ENCODE assay signal across 13 cellular contexts in genomic region chr2:106956879-106957278, GRCh38.
A peak's percentile ranks its signal among the peaks of the same experiment; 100 is the strongest.
DNase-seq lines count a peak whose midpoint lies in the region; ATAC-seq and TF ChIP-seq lines count a peak whose summit lies in the region.
"Had no signal": no experiment of that assay in that cellular context is flagged by ENCODE, and none has a peak within 500 bp of the region (broad histone marks: within the 10 kb centered on the region; RNA-seq: fewer than 3 reads in every experiment).

No MANE protein-coding gene starts in this region.

- peak overlapping the region in 5 of 59 donors; percentile 4 to 32 (median 17) for H3K4me3 ChIP-seq in dorsolateral prefrontal cortex
- H3K4me3 ChIP-seq: esophagus muscularis mucosa, lower lobe of right lung had no signal

- TF ChIP-seq CTCF in dorsolateral prefrontal cortex (IDR thresholded peaks at IDR 0.05 in 54 of 56, conservative IDR thresholded peaks at IDR 0.05 in 2 of 56; ENCODE audit: low read depth in 1 of 56, partially characterized antibody in 56 of 56): no peak

- H3K27me3 ChIP-seq in dorsolateral prefrontal cortex: no peaks in the 10 kb centered on the region
- H3K27me3 ChIP-seq: esophagus muscularis mucosa had no signal

- H3K27ac ChIP-seq in dorsolateral prefrontal cortex: peak overlapping the region in 40 of 59 donors; percentile 2 to 76 (median 48)
- H3K27ac ChIP-seq: esophagus muscularis mucosa, lower lobe of right lung had no signal

- ATAC-seq in HG02642 (IDR thresholded peaks at IDR 0.05; ENCODE audit: poor library complexity, unreplicated experiment) (no peak), HG03135 (IDR thresholded peaks at IDR 0.05; ENCODE audit: unreplicated experiment) (no peak)
- ATAC-seq: activated CD8-positive, alpha-beta memory T cell treated with anti-CD3 and anti-CD28 coated beads, Interleukin-2, amount 10 ng/mL, durations not matched to agents 7 days and 5 days; lower lobe of right lung had no signal

- DNase-seq in AG20443 (ENCODE audit: low spot score) (peak; percentile 92), NCI-H1048 (lab: John Stamatoyannopoulos, UW) (peak; percentile 6), dorsolateral prefrontal cortex (no peak), myocyte (ENCODE audit: low read depth) (peak; percentile 3), NCI-H2081 treated with DMSO at 0.1 percent for 48 hours (lab: John Stamatoyannopoulos, UW) (no peak)
- no peak for DNase-seq in stimulated activated CD4-positive, alpha-beta T cell treated with anti-CD3 and anti-CD28 coated beads, Interleukin-2, amount 100 ng/mL, for 48 hours
- DNase-seq: activated CD8-positive, alpha-beta memory T cell treated with anti-CD3 and anti-CD28 coated beads, Interleukin-2, amount 10 ng/mL, durations not matched to agents 7 days and 5 days; lower lobe of right lung; MV-4-11; T-helper 2 cell had no signal

- intact Hi-C loops in dorsolateral prefrontal cortex (cut with DNase I): no loop called here

Comparison
In these comparisons a context has a peak if more than half of its experiments do, and no peak if none do; other contexts are left out.
1. DNase-seq: peak in AG20443 (single experiment), NCI-H1048 (single experiment) and myocyte (single experiment); none in dorsolateral prefrontal cortex (0 of 10), stimulated activated CD4-positive, alpha-beta T cell treated with anti-CD3 and anti-CD28 coated beads, Interleukin-2, amount 100 ng/mL, for 48 hours (0 of 2) and NCI-H2081 treated with DMSO at 0.1 percent for 48 hours (single experiment).